16 cellular contexts compared by ENCODE assay signal in the genomic region with DNA sequence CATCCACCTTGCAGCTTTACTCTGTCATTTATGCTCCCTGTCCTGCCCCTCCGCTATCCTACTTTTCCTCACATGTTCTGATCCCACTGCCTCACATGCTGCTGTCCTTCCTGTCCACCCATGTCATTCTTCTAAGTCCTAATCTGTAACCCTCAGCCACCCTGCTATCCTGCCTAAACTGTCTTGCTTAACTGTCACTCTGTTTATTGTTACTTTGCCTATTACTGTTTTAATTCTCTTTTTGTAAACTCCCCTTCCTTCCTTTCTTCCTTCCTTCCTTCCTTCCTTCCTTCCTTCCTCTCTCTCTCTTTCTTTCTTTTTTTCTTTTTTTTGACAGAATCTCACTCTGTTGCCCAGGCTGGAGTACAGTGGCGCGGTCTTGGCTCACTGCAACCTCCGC. TPM values are rescaled to one million over a fixed set of nuclear protein-coding genes. Genes with fewer than 3 reads are reported as not detected.
DNase-seq lines count a peak whose midpoint lies in the region; ATAC-seq and TF ChIP-seq lines count a peak whose summit lies in the region.
"Had no signal": no experiment of that assay in that cellular context is flagged by ENCODE, and none has a peak within 500 bp of the region (broad histone marks: within the 10 kb centered on the region; RNA-seq: fewer than 3 reads in every experiment).

No MANE protein-coding gene starts in this region.

- no peak for DNase-seq in activated CD8-positive, alpha-beta memory T cell treated with anti-CD3 and anti-CD28 coated beads, Interleukin-2, amount 10 ng/mL, durations not matched to agents 7 days and 5 days
- DNase-seq in activated CD8-positive, alpha-beta memory T cell treated with anti-CD3 and anti-CD28 coated beads for 24 hours: no peak
- DNase-seq in PC-9 (no peak), endodermal cell (no peak), LoVo (ENCODE audit: low spot score) (no peak), NOMO-1 (lab: John Stamatoyannopoulos, UW; ENCODE audit: unreplicated experiment in 2 of 2) (no peak), left lobe of liver (ENCODE audit: low spot score) (no peak)
- DNase-seq: activated effector memory CD4-positive, alpha-beta T cell treated with Interleukin-2 at 50 U/mL for 16 hours; HCEC 1CT; head of caudate nucleus; NCI-H1092; NCI-H748 treated with DMSO at 0.1 percent for 48 hours had no signal

- peak overlapping the region; percentile 95; the same call in 1 of the 2 replicates for H3K4me2 ChIP-seq in PC-9
- peak overlapping the region; percentile 93 for H3K4me2 ChIP-seq in skeletal muscle satellite cell (ENCODE audit: low read length)

- H3K27ac ChIP-seq in PC-9: no peak overlapping the region
- no peak overlapping the region for H3K27ac ChIP-seq in endodermal cell (ENCODE audit: low read depth, low read length)

- H3K9me2 ChIP-seq in PC-9 (ENCODE audit: insufficient read depth): no peaks in the 10 kb centered on the region

- peaks cover 46% of the 10 kb centered on the region for H3K4me1 Mint-ChIP-seq in activated CD8-positive, alpha-beta memory T cell treated with anti-CD3 and anti-CD28 coated beads, Interleukin-2, amount 10 ng/mL, durations not matched to agents 7 days and 5 days
- peaks cover 20% of the 10 kb centered on the region for H3K4me1 Mint-ChIP-seq in endodermal cell

- H4K20me1 ChIP-seq in PC-9 (ENCODE audit: insufficient read depth): no peaks in the 10 kb centered on the region

- H3K9ac ChIP-seq in endodermal cell (ENCODE audit: extremely low read depth, low read length, poor library complexity, severe bottlenecking) (no peak overlapping the region), skeletal muscle satellite cell (ENCODE audit: low read depth, low read length) (no peak overlapping the region)

- CTCF ChIA-PET in activated CD8-positive, alpha-beta memory T cell treated with anti-CD3 and anti-CD28 coated beads, Interleukin-2, amount 10 ng/mL, durations not matched to agents 7 days and 5 days (lab: Charles Lee): interaction anchor here (0.6 to 1.9 kb wide), 2 partner anchors 42 to 45 kb away, joined by 3 to 6 read pairs; no protein-coding TSS in a partner anchor
- CTCF ChIA-PET in PC-9 (lab: Charles Lee): no interaction called here

- H3K27me3 ChIP-seq in PC-9 (ENCODE audit: insufficient read depth, low read depth) (no peaks in the 10 kb centered on the region), endodermal cell (ENCODE audit: control insufficient read depth, insufficient read depth, low read length, poor library complexity, severe bottlenecking) (no peaks in the 10 kb centered on the region), skeletal muscle satellite cell (ENCODE audit: control insufficient read depth, insufficient read depth, low read length) (no peaks in the 10 kb centered on the region)

- peak overlapping the region; percentile 82 for H3K27ac Mint-ChIP-seq in activated CD8-positive, alpha-beta memory T cell treated with anti-CD3 and anti-CD28 coated beads, Interleukin-2, amount 10 ng/mL, durations not matched to agents 7 days and 5 days
- H3K27ac Mint-ChIP-seq in endodermal cell: no peak overlapping the region

- peaks cover 30% of the 10 kb centered on the region for H3K36me3 Mint-ChIP-seq in activated CD8-positive, alpha-beta memory T cell treated with anti-CD3 and anti-CD28 coated beads, Interleukin-2, amount 10 ng/mL, durations not matched to agents 7 days and 5 days
- peaks cover 26% of the 10 kb centered on the region for H3K36me3 Mint-ChIP-seq in endodermal cell (ENCODE audit: low read depth)

- peaks cover 25% of the 10 kb centered on the region; the same call in 1 of the 2 replicates for H3F3A ChIP-seq in PC-9 (ENCODE audit: insufficient read depth, low read depth)

- H3K4me1 ChIP-seq in PC-9 (replicated peaks; ENCODE audit: insufficient read depth): peaks cover 18% of the 10 kb centered on the region
- H3K4me1 ChIP-seq in endodermal cell (ENCODE audit: control insufficient read depth, insufficient read depth, low read length): peaks cover 3% of the 10 kb centered on the region
- peaks cover 20% of the 10 kb centered on the region for H3K4me1 ChIP-seq in skeletal muscle satellite cell (ENCODE audit: control insufficient read depth, insufficient read depth, low read length)

- H3K9me3 Mint-ChIP-seq in activated CD8-positive, alpha-beta memory T cell treated with anti-CD3 and anti-CD28 coated beads, Interleukin-2, amount 10 ng/mL, durations not matched to agents 7 days and 5 days (ENCODE audit: low read depth): no peaks in the 10 kb centered on the region
- no peaks in the 10 kb centered on the region for H3K9me3 Mint-ChIP-seq in endodermal cell

- H3K4me3 ChIP-seq in PC-9: no peak overlapping the region
- no peak overlapping the region for H3K4me3 ChIP-seq in endodermal cell (ENCODE audit: low read length)
- peak overlapping the region; percentile 85 for H3K4me3 ChIP-seq in skeletal muscle satellite cell (ENCODE audit: low read length)
- H3K4me3 ChIP-seq: lung had no signal

- no TSS peak for BruUV-seq in PC-9 (replicated peaks; lab: Mats Ljungman, UMichigan)

- H3K36me3 ChIP-seq in PC-9 (ENCODE audit: low read depth) (no peaks in the 10 kb centered on the region), endodermal cell (ENCODE audit: control insufficient read depth, insufficient read depth, low read length) (peaks cover 21% of the 10 kb centered on the region), skeletal muscle satellite cell (ENCODE audit: insufficient read depth, low read length) (peaks cover 53% of the 10 kb centered on the region)

- H3K27me3 Mint-ChIP-seq in activated CD8-positive, alpha-beta memory T cell treated with anti-CD3 and anti-CD28 coated beads, Interleukin-2, amount 10 ng/mL, durations not matched to agents 7 days and 5 days: no peaks in the 10 kb centered on the region
- no peaks in the 10 kb centered on the region for H3K27me3 Mint-ChIP-seq in endodermal cell (ENCODE audit: insufficient read depth)

- POLR2A ChIA-PET in PC-9 (lab: Charles Lee; ENCODE audit: unreplicated experiment): no interaction called here

- intact Hi-C loops in PC-9 (cut with micrococcal nuclease; ENCODE audit: unreplicated experiment): no loop called here

- peak overlapping the region; percentile 91 for H3K4me3 Mint-ChIP-seq in activated CD8-positive, alpha-beta memory T cell treated with anti-CD3 and anti-CD28 coated beads, Interleukin-2, amount 10 ng/mL, durations not matched to agents 7 days and 5 days
- H3K4me3 Mint-ChIP-seq in endodermal cell: peak overlapping the region; percentile 82

- no peak for ATAC-seq in activated CD8-positive, alpha-beta memory T cell treated with anti-CD3 and anti-CD28 coated beads, Interleukin-2, amount 10 ng/mL, durations not matched to agents 7 days and 5 days
- ATAC-seq in left lobe of liver: no peak
- ATAC-seq: sciatic nerve had no signal

- H3K9me3 ChIP-seq in PC-9 (ENCODE audit: insufficient read depth, low read depth) (no peaks in the 10 kb centered on the region), endodermal cell (ENCODE audit: control insufficient read depth, low read length) (no peaks in the 10 kb centered on the region), skeletal muscle satellite cell (replicated peaks; ENCODE audit: low read length) (no peaks in the 10 kb centered on the region)

- H2AFZ ChIP-seq in PC-9: no peak overlapping the region

- TF ChIP-seq CTCF in PC-9 (conservative IDR thresholded peaks at IDR 0.05) (no peak), endodermal cell (conservative IDR thresholded peaks at IDR 0.05) (no peak)

- no peaks in the 10 kb centered on the region for H3K79me2 ChIP-seq in PC-9 (ENCODE audit: low read depth)

- 94 to 100% methylated on average over 1 to 4 of the region's 4 CpGs for WGBS in endodermal cell (ENCODE audit: insufficient coverage in 1 of 2, insufficient read length in 1 of 2), 2 experiments

RNA-seq across cellular contexts. Expression of a gene that starts 1.4 kb away (rescaled TPM):
- 10 to 100 TPM; 49.9 to 71.3 TPM for total RNA-seq in activated CD8-positive, alpha-beta memory T cell treated with anti-CD3 and anti-CD28 coated beads, Interleukin-2, amount 10 ng/mL, durations not matched to agents 7 days and 5 days
- total RNA-seq in PC-9 (2021): 52.8 and 71.6 TPM in 2 replicates
- 10 to 100 TPM; 30.3 to 34.1 TPM for total RNA-seq in endodermal cell
- polyA plus RNA-seq in endodermal cell (2013, experiment 1 of 2): 27.8 TPM
- polyA plus RNA-seq in endodermal cell (2013, experiment 2 of 2): 26.6 TPM
- total RNA-seq in skeletal muscle satellite cell (2012; rRNA removed): 12.0 and 13.9 TPM in 2 replicates
- total RNA-seq in left lobe of liver: 18.1 TPM

RNA-seq across cellular contexts. Expression of a gene that starts 12.4 kb away (rescaled TPM):
- 10 to 100 TPM; 45.0 to 53.2 TPM for total RNA-seq in activated CD8-positive, alpha-beta memory T cell treated with anti-CD3 and anti-CD28 coated beads, Interleukin-2, amount 10 ng/mL, durations not matched to agents 7 days and 5 days
- total RNA-seq in PC-9 (2021) (22.0 and 25.4 TPM in 2 replicates), endodermal cell (10 to 100 TPM; 32.7 to 44.2 TPM), left lobe of liver (6.7 TPM)
- 37.7 TPM for polyA plus RNA-seq in endodermal cell (2013, experiment 1 of 2)
- polyA plus RNA-seq in endodermal cell (2013, experiment 2 of 2): 35.2 TPM
- 15.7 and 16.4 TPM in 2 replicates for total RNA-seq in skeletal muscle satellite cell (2012; rRNA removed)

RNA-seq across cellular contexts. Expression of a gene that starts 45.8 kb away (rescaled TPM):
- 10 to 100 TPM; 54.0 to 60.0 TPM for total RNA-seq in activated CD8-positive, alpha-beta memory T cell treated with anti-CD3 and anti-CD28 coated beads, Interleukin-2, amount 10 ng/mL, durations not matched to agents 7 days and 5 days
- total RNA-seq in PC-9 (2021) (43.5 and 57.0 TPM in 2 replicates), endodermal cell (10 to 100 TPM; 48.2 to 66.5 TPM), left lobe of liver (80.4 TPM)
- 64.4 TPM for polyA plus RNA-seq in endodermal cell (2013, experiment 1 of 2)
- polyA plus RNA-seq in endodermal cell (2013, experiment 2 of 2): 61.0 TPM
- total RNA-seq in skeletal muscle satellite cell (2012; rRNA removed): 52.4 and 58.1 TPM in 2 replicates

RNA-seq across cellular contexts. Expression of a gene that starts 59.8 kb away (rescaled TPM):
- under 1 TPM; 0.20 to 0.80 TPM for total RNA-seq in activated CD8-positive, alpha-beta memory T cell treated with anti-CD3 and anti-CD28 coated beads, Interleukin-2, amount 10 ng/mL, durations not matched to agents 7 days and 5 days
- total RNA-seq in PC-9 (2021) (0.07 and 0.15 TPM in 2 replicates), endodermal cell (under 1 TPM; 0.62 TPM), left lobe of liver (2.0 TPM)
- polyA plus RNA-seq in endodermal cell (2013, experiment 1 of 2): 2.1 TPM
- polyA plus RNA-seq in endodermal cell (2013, experiment 2 of 2): 1.6 TPM
- total RNA-seq in skeletal muscle satellite cell (2012; rRNA removed): under 0.01 TPM in 2 replicates
- total RNA-seq: dermis microvascular lymphatic vessel endothelial cell had no signal
